29 cellular contexts compared by ENCODE assay signal in genomic region chr20:9334866-9335265, GRCh38.
"Had no signal": no experiment of that assay in that cellular context is flagged by ENCODE, and none has a peak within 500 bp of the region (broad histone marks: within the 10 kb centered on the region; RNA-seq: fewer than 3 reads in every experiment).

No MANE protein-coding gene starts in this region.

- H3K4me1 ChIP-seq: left lung, lower lobe of right lung, parathyroid adenoma, right lobe of liver, suprapubic skin, tibial artery, uterus had no signal

- H2AFZ ChIP-seq: neural progenitor cell, parathyroid adenoma had no signal

- ATAC-seq: left colon; left lung; lower lobe of right lung; natural killer cell; right lobe of liver; stimulated activated effector memory CD8-positive, alpha-beta T cell treated with anti-CD3 and anti-CD28 coated beads, Interleukin-12 subunit alpha, Interleukin-12 subunit beta, amount 100 ng/mL, for 72 hours had no signal

- FAIRE-seq: islet of Langerhans, kidney had no signal

- H3K4me3 ChIP-seq: left lung, lower lobe of right lung, neural progenitor cell, right atrium auricular region, right lobe of liver, skin epidermis, suprapubic skin, thoracic aorta, tibial artery, uterus had no signal

- DNase-seq: hypothalamus; immature natural killer cell; kidney; left colon; left lung; lower lobe of right lung; mammary epithelial cell; mesenchymal stem cell; naive B cell; natural killer cell; nephron progenitor cell; occipital lobe; right lobe of liver; stimulated activated CD4-positive, alpha-beta T cell treated with anti-CD3 and anti-CD28 coated beads, Interleukin-12 subunit alpha, Interleukin-12 subunit beta, amount 100 ng/mL, for 4 hours; stimulated activated CD4-positive, alpha-beta T cell treated with anti-CD3 and anti-CD28 coated beads, Interleukin-15, amount 100 ng/mL, for 24 hours; stimulated activated CD4-positive, alpha-beta T cell treated with anti-CD3 and anti-CD28 coated beads, Interleukin-2, amount 100 ng/mL, for 24 hours; stimulated activated CD4-positive, alpha-beta T cell treated with anti-CD3 and anti-CD28 coated beads, Interleukin-4, amount 100 ng/mL, for 1 hour; stimulated activated naive CD4-positive, alpha-beta T cell; tibial artery; uterus had no signal

- H3K27ac ChIP-seq: left lung, lower lobe of right lung, neural progenitor cell, neutrophil, parathyroid adenoma, right atrium auricular region, right lobe of liver, skin epidermis, suprapubic skin, thoracic aorta, tibial artery, uterus had no signal

- H3K4me2 ChIP-seq: neural progenitor cell had no signal

- H3K27me3 ChIP-seq: left lung, neural progenitor cell, neutrophil, right atrium auricular region, right lobe of liver, suprapubic skin, tibial artery, uterus had no signal

- H3K79me2 ChIP-seq: parathyroid adenoma had no signal

- H3K36me3 ChIP-seq: left lung, lower lobe of right lung, neural progenitor cell, neutrophil, right atrium auricular region, right lobe of liver, suprapubic skin, thoracic aorta, tibial artery, uterus had no signal

- H3K9ac ChIP-seq: neural progenitor cell, parathyroid adenoma had no signal

- H3K9me3 ChIP-seq: left lung, lower lobe of right lung, neutrophil, right atrium auricular region, right lobe of liver, suprapubic skin, thoracic aorta, tibial artery, uterus had no signal
